ENCODE assay signal across 8 cellular contexts in genomic region chr1:68346192-68346808, GRCh38.
DNase-seq lines count a peak whose midpoint lies in the region; ATAC-seq and TF ChIP-seq lines count a peak whose summit lies in the region.

No MANE protein-coding gene starts in this region.

- no peaks in the 10 kb centered on the region for H3K36me3 ChIP-seq in A673 (ENCODE audit: insufficient read depth, low read length, poor library complexity, severe bottlenecking)
- H3K36me3 ChIP-seq in GM23338 (ENCODE audit: insufficient read depth): no peaks in the 10 kb centered on the region
- no peaks in the 10 kb centered on the region for H3K36me3 ChIP-seq in mucosa of descending colon (ENCODE audit: low read depth)

- H4K20me1 ChIP-seq in GM23338 (replicated peaks; ENCODE audit: insufficient read depth): no peaks in the 10 kb centered on the region

- no peaks in the 10 kb centered on the region for H3K9me3 Mint-ChIP-seq in GM23338
- no peaks in the 10 kb centered on the region for H3K9me3 Mint-ChIP-seq in activated CD4-positive, alpha-beta T cell treated with anti-CD3 and anti-CD28 coated beads for 36 hours (ENCODE audit: low read depth)

- CTCF ChIA-PET in A673 (lab: Charles Lee) (interaction anchor here (0.5 to 1.8 kb wide), 6 partner anchors 16 to 230 kb away, joined by 3 to 37 read pairs (median 4); no protein-coding TSS in a partner anchor), RWPE1 (lab: Yijun Ruan, JAX) (interaction anchor here (0.7 to 1.8 kb wide), 4 partner anchors 96 to 351 kb away, joined by 3 to 16 read pairs (median 5); no protein-coding TSS in a partner anchor)
- CTCF ChIA-PET in activated CD4-positive, alpha-beta T cell treated with anti-CD3 and anti-CD28 coated beads for 36 hours (lab: Charles Lee): interaction anchor here (0.9 to 2.6 kb wide), 4 partner anchors 225 to 495 kb away, joined by 3 to 10 read pairs (median 6); no protein-coding TSS in a partner anchor

- TF ChIP-seq CTCF in A673 (conservative IDR thresholded peaks at IDR 0.05; ENCODE audit: low read depth, low read length) (peak; percentile 63), GM23338 (conservative IDR thresholded peaks at IDR 0.05; ENCODE audit: low read depth in 2 of 2) (peak; percentile 45 to 72), RWPE1 (conservative IDR thresholded peaks at IDR 0.05; ENCODE audit: low read depth) (peak; percentile 24; the same call in 1 of the 2 replicates), mucosa of descending colon (IDR thresholded peaks at IDR 0.05) (no peak)

- DNase-seq in A673 (ENCODE audit: low spot score) (peak; percentile 70), GM23338 (ENCODE audit: low spot score) (peak; percentile 50), RWPE1 (ENCODE audit: low spot score) (no peak), hepatic stellate cell (ENCODE audit: low spot score) (peak; percentile 11), Ammon's horn (ENCODE audit: low spot score) (no peak), mucosa of descending colon (no peak)
- DNase-seq in activated CD4-positive, alpha-beta T cell treated with anti-CD3 and anti-CD28 coated beads for 36 hours: no peak

- H3K4me1 ChIP-seq in A673 (ENCODE audit: insufficient read depth, low read length, poor library complexity, severe bottlenecking) (no peaks in the 10 kb centered on the region), GM23338 (ENCODE audit: insufficient read depth) (no peaks in the 10 kb centered on the region), mucosa of descending colon (ENCODE audit: low read depth) (no peaks in the 10 kb centered on the region)

- no peaks in the 10 kb centered on the region for H3K27me3 ChIP-seq in A673 (replicated peaks; ENCODE audit: insufficient read depth, low read depth, low read length, poor library complexity)
- no peaks in the 10 kb centered on the region for H3K27me3 ChIP-seq in GM23338 (ENCODE audit: insufficient read depth)

- no peak overlapping the region for H3K4me3 ChIP-seq in A673 (ENCODE audit: low read depth, low read length, poor library complexity, severe bottlenecking)
- H3K4me3 ChIP-seq in GM23338: no peak overlapping the region
- no peak overlapping the region for H3K4me3 ChIP-seq in mucosa of descending colon

- no peak overlapping the region for H3K27ac Mint-ChIP-seq in GM23338
- no peak overlapping the region for H3K27ac Mint-ChIP-seq in activated CD4-positive, alpha-beta T cell treated with anti-CD3 and anti-CD28 coated beads for 36 hours

- H2AFZ ChIP-seq in GM23338: no peak overlapping the region

- no peaks in the 10 kb centered on the region for H3K36me3 Mint-ChIP-seq in GM23338 (ENCODE audit: low read depth)
- H3K36me3 Mint-ChIP-seq in activated CD4-positive, alpha-beta T cell treated with anti-CD3 and anti-CD28 coated beads for 36 hours (ENCODE audit: low read depth): no peaks in the 10 kb centered on the region

- H3K79me2 ChIP-seq in GM23338 (replicated peaks; ENCODE audit: insufficient read depth): no peaks in the 10 kb centered on the region

- H3K4me2 ChIP-seq in GM23338: no peak overlapping the region

- H3K9me3 ChIP-seq in A673 (ENCODE audit: low read depth, low read length, poor library complexity, severe bottlenecking): no peaks in the 10 kb centered on the region
- no peaks in the 10 kb centered on the region for H3K9me3 ChIP-seq in mucosa of descending colon

- peaks cover 6% of the 10 kb centered on the region for H3K27me3 Mint-ChIP-seq in GM23338 (ENCODE audit: insufficient read depth, low read depth, poor library complexity)
- H3K27me3 Mint-ChIP-seq in activated CD4-positive, alpha-beta T cell treated with anti-CD3 and anti-CD28 coated beads for 36 hours: peaks cover 2% of the 10 kb centered on the region

- intact Hi-C loops in A673 (cut with micrococcal nuclease; ENCODE audit: unreplicated experiment) (loop anchor here (2.0 to 10.0 kb wide), 2 partner anchors 579 to 811 kb away; no protein-coding TSS in a partner anchor), mucosa of descending colon (cut with DNase I, micrococcal nuclease) (loop anchor here in 1 of 2 donors (5.0 kb wide), 1 partner anchor 229 kb away; no protein-coding TSS in a partner anchor)
- intact Hi-C loops in activated CD4-positive, alpha-beta T cell treated with anti-CD3 and anti-CD28 coated beads for 36 hours (cut with DNase I, micrococcal nuclease): loop anchor here in 1 of 2 experiments (1.0 kb wide), 2 partner anchors 226 to 230 kb away; no protein-coding TSS in a partner anchor

- no peak overlapping the region for H3K27ac ChIP-seq in A673 (ENCODE audit: low read depth, low read length, poor library complexity, severe bottlenecking)
- no peak overlapping the region for H3K27ac ChIP-seq in GM23338 (ENCODE audit: low read depth)
- H3K27ac ChIP-seq in RWPE1: no peak overlapping the region

- POLR2A ChIA-PET in A673 (lab: Charles Lee; ENCODE audit: low non-redundant PET) (interaction anchor here (0.6 kb wide), 2 partner anchors 116 to 238 kb away, joined by 3 to 14 read pairs; no protein-coding TSS in a partner anchor), RWPE1 (lab: Yijun Ruan, JAX; ENCODE audit: low non-redundant PET) (no interaction called here)
- POLR2A ChIA-PET in activated CD4-positive, alpha-beta T cell treated with anti-CD3 and anti-CD28 coated beads for 36 hours (lab: Charles Lee): no interaction called here

- ATAC-seq in GM23338 (no peak), mucosa of descending colon (no peak), GM19324 (IDR thresholded peaks at IDR 0.05; ENCODE audit: low FRiP score, unreplicated experiment) (no peak)
- no peak for ATAC-seq in activated CD4-positive, alpha-beta T cell treated with anti-CD3 and anti-CD28 coated beads for 36 hours

- no peaks in the 10 kb centered on the region for H3K4me1 Mint-ChIP-seq in GM23338
- no peaks in the 10 kb centered on the region for H3K4me1 Mint-ChIP-seq in activated CD4-positive, alpha-beta T cell treated with anti-CD3 and anti-CD28 coated beads for 36 hours

- no peaks in the 10 kb centered on the region for H3F3A ChIP-seq in GM23338 (replicated peaks; ENCODE audit: low read depth)

- no TSS peak for BruUV-seq in A673 (replicated peaks; lab: Mats Ljungman, UMichigan)

- no peak overlapping the region for H3K4me3 Mint-ChIP-seq in GM23338
- no peak overlapping the region for H3K4me3 Mint-ChIP-seq in activated CD4-positive, alpha-beta T cell treated with anti-CD3 and anti-CD28 coated beads for 36 hours

- H3K9me2 ChIP-seq in GM23338 (ENCODE audit: insufficient read depth): no peaks in the 10 kb centered on the region

TF ChIP-seq in GM23338, 12 proteins besides CTCF, POLR2A, EP300 and RAD21 (continues in another document):
- no peak for TF ChIP-seq POLR2AphosphoS5 (IDR thresholded peaks at IDR 0.05; ENCODE audit: low read depth)
- no peak for TF ChIP-seq NANOG (IDR thresholded peaks at IDR 0.05; ENCODE audit: borderline replicate concordance)
- no peak for TF ChIP-seq ETS1 (IDR thresholded peaks at IDR 0.05)
- TF ChIP-seq ZNF331 (CRISPR knock-in tag; IDR thresholded peaks at IDR 0.05; ENCODE audit: low read depth): no peak

Comparison
In these comparisons a context has a peak if more than half of its experiments do, and no peak if none do; other contexts are left out.
1. DNase-seq: peak in A673 (single experiment), GM23338 (single experiment) and hepatic stellate cell (single experiment); none in RWPE1 (single experiment), Ammon's horn (single experiment), mucosa of descending colon (0 of 3) and activated CD4-positive, alpha-beta T cell treated with anti-CD3 and anti-CD28 coated beads for 36 hours (single experiment).